In the genomic region with DNA sequence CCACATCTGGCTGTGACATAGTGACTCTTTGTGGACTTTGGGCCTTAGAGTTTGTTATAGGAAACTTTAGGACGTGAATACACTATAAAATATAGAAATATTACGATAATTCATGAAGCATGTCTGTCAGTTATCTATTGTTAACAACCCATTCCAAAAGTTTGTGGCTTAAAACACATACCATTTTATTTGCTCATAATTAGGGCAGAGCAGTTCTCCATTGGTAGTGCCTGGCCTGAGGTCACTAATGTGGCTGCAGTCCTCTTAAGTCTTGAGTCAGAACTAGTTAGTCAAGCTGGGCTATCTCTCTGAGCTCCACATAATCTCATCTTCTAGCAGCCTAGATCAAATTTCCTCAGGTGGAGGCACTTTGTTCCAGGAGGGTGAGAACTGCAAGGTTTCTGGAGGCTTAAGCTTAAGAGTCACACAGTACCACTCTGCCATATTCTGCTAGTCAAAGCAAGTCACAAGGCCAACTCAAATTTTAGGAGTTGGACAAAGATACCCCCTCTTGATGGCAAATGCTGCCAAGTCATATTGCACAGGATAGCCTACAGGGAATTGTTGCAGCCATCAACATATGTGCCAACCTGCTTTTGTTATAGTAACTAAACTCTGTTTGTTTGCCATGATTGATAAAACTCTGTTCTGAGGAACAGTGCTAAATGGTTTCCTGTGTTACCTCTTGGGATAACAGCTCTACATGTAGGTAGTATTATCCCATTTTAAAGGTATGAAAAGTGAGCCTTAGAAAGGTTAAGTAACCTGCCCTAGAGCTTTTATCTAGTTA, we compare ENCODE assay signal across 10 cellular contexts. TPM values are rescaled to one million over a fixed set of nuclear protein-coding genes. Genes with fewer than 3 reads are reported as not detected.
A peak's percentile ranks its signal among the peaks of the same experiment; 100 is the strongest.
DNase-seq lines count a peak whose midpoint lies in the region; FAIRE-seq and TF ChIP-seq lines count a peak whose summit lies in the region.
"Had no signal": no experiment of that assay in that cellular context is flagged by ENCODE, and none has a peak within 500 bp of the region (broad histone marks: within the 10 kb centered on the region; RNA-seq: fewer than 3 reads in every experiment).

No MANE protein-coding gene starts in this region.

- no peak for FAIRE-seq in GM12892 (lab: Jason Lieb, UNC)

- no peak overlapping the region for H3K9ac ChIP-seq in adipocyte (ENCODE audit: low read length)

- no peaks in the 10 kb centered on the region for H3K9me3 ChIP-seq in adipocyte (ENCODE audit: control insufficient read depth, low read length)

- H3K4me1 ChIP-seq in adipocyte (ENCODE audit: control insufficient read depth, insufficient read depth, low read length): peaks cover 12% of the 10 kb centered on the region

- no peak for TF ChIP-seq CTCF in AG09319 (IDR thresholded peaks at IDR 0.05; ENCODE audit: low read depth, low read length)

- peak; percentile 28 for DNase-seq in AG09319 (ENCODE audit: extremely low read depth, low read depth)
- peak; percentile 43 for DNase-seq in HPDE6-E6E7 (ENCODE audit: extremely low spot score)
- DNase-seq in adipocyte (ENCODE audit: low read depth): peak; percentile 55
- peak; percentile 93 for DNase-seq in iris pigment epithelial cell (ENCODE audit: low read depth)
- no peak for DNase-seq in stimulated activated CD4-positive, alpha-beta T cell treated with anti-CD3 and anti-CD28 coated beads, Interleukin-4, amount 100 ng/mL, for 1 hour
- no peak for DNase-seq in NCI-H524 treated with DMSO at 0.1 percent for 48 hours (lab: John Stamatoyannopoulos, UW)
- no peak for DNase-seq in GM12892 (ENCODE audit: insufficient read length)
- DNase-seq in retina: no peak
- DNase-seq: CD4-positive, CD25-positive, alpha-beta regulatory T cell; stimulated activated naive CD4-positive, alpha-beta T cell had no signal

- no peaks in the 10 kb centered on the region for H3K36me3 ChIP-seq in adipocyte (ENCODE audit: control insufficient read depth, insufficient read depth, low read length, severe bottlenecking)

- H3K27me3 ChIP-seq in adipocyte (replicated peaks; ENCODE audit: control insufficient read depth, insufficient read depth, low read length): no peaks in the 10 kb centered on the region

- TF ChIP-seq POLR2A in GM12892 (IDR thresholded peaks at IDR 0.05; ENCODE audit: low read depth, low read length): no peak

- no peak overlapping the region for H3K4me3 ChIP-seq in adipocyte (ENCODE audit: low read length)

RNA-seq across cellular contexts. Expression of gene ATXN7, which starts 8.7 kb away (rescaled TPM):
- 8.0 TPM for polyA plus RNA-seq in GM12892 (2012; ENCODE audit: missing spikeins)

RNA-seq across cellular contexts. Expression of gene THOC7, which starts 8.7 kb away (rescaled TPM):
- polyA plus RNA-seq in GM12892 (2012; ENCODE audit: missing spikeins): 178 TPM

RNA-seq across cellular contexts. Expression of gene SCAANT1, which starts 39.9 kb away (rescaled TPM):
- polyA plus RNA-seq in GM12892 (2012; ENCODE audit: missing spikeins): not detected
- polyA plus RNA-seq: CD4-positive, CD25-positive, alpha-beta regulatory T cell had no signal

RNA-seq across cellular contexts. Expression of gene C3orf49, which starts 53.2 kb away (rescaled TPM):
- not detected for polyA plus RNA-seq in GM12892 (2012; ENCODE audit: missing spikeins)
- polyA plus RNA-seq: CD4-positive, CD25-positive, alpha-beta regulatory T cell had no signal

Comparison
In these comparisons a context has a peak if more than half of its experiments do, and no peak if none do; other contexts are left out.
1. DNase-seq: peak in AG09319 (single experiment), HPDE6-E6E7 (single experiment), adipocyte (single experiment) and iris pigment epithelial cell (single experiment); none in stimulated activated CD4-positive, alpha-beta T cell treated with anti-CD3 and anti-CD28 coated beads, Interleukin-4, amount 100 ng/mL, for 1 hour (single experiment), NCI-H524 treated with DMSO at 0.1 percent for 48 hours (single experiment), GM12892 (single experiment) and retina (single experiment).